Comparison of ENCODE assay signal across 1 cellular context in the genomic region with DNA sequence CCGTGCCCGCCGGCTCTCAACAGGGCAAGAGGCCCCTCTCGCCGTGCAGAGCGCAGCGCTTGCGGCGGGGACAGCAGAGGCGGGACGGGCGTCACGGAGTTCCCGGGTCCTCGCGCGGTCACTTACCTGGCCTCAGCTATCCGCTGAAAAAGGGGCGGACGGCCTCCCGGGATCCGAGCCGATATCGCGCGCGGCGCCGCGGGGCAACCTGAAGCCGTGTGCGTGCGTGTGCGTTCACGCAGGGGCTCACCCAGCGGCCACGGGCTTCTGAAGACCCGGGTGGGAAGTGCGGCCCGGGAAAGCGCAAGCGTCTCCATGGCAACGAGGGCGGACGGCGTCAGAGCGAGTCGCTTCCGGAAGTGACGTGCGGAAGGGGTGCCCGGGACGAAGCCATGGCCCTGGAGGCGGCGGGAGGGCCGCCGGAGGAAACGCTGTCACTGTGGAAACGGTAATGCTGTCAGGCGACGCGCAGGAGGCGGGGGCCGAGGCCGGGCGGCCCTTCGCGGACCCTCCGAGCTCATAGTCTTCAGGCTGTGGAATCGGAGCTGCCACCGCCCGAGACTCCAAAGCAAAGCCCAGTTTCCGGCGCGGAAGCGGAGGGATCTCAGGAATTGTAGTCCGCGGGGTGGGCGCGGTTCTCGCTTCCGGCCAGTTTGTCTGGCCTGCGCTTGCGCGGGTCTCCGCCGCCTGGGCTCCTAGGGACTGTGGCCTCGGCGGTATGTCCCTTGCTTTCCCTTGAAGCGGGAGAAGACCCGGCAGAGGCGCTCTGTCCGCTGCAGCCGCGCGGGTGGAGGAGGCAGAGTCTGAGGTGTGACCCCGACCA.
TF ChIP-seq lines count a peak whose summit lies in the region.

ENDOV (plus strand) TSS at position 365 of the 823 bp plus-strand sequence; CDS start at position 393, 28 bp downstream.

TF ChIP-seq in GM12878, 131 proteins besides CTCF, POLR2A, EP300 and RAD21 (continued from another document and continues in another):
- TF ChIP-seq, protein P1, sequence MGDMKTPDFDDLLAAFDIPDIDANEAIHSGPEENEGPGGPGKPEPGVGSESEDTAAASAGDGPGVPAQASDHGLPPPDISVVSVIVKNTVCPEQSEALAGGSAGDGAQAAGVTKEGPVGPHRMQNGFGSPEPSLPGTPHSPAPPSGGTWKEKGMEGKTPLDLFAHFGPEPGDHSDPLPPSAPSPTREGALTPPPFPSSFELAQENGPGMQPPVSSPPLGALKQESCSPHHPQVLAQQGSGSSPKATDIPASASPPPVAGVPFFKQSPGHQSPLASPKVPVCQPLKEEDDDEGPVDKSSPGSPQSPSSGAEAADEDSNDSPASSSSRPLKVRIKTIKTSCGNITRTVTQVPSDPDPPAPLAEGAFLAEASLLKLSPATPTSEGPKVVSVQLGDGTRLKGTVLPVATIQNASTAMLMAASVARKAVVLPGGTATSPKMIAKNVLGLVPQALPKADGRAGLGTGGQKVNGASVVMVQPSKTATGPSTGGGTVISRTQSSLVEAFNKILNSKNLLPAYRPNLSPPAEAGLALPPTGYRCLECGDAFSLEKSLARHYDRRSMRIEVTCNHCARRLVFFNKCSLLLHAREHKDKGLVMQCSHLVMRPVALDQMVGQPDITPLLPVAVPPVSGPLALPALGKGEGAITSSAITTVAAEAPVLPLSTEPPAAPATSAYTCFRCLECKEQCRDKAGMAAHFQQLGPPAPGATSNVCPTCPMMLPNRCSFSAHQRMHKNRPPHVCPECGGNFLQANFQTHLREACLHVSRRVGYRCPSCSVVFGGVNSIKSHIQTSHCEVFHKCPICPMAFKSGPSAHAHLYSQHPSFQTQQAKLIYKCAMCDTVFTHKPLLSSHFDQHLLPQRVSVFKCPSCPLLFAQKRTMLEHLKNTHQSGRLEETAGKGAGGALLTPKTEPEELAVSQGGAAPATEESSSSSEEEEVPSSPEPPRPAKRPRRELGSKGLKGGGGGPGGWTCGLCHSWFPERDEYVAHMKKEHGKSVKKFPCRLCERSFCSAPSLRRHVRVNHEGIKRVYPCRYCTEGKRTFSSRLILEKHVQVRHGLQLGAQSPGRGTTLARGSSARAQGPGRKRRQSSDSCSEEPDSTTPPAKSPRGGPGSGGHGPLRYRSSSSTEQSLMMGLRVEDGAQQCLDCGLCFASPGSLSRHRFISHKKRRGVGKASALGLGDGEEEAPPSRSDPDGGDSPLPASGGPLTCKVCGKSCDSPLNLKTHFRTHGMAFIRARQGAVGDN (IDR thresholded peaks at IDR 0.05), result 0 out of 2 replicates have a peak, but pooled peaks have one; percentile 37
- TF ChIP-seq, protein P2, sequence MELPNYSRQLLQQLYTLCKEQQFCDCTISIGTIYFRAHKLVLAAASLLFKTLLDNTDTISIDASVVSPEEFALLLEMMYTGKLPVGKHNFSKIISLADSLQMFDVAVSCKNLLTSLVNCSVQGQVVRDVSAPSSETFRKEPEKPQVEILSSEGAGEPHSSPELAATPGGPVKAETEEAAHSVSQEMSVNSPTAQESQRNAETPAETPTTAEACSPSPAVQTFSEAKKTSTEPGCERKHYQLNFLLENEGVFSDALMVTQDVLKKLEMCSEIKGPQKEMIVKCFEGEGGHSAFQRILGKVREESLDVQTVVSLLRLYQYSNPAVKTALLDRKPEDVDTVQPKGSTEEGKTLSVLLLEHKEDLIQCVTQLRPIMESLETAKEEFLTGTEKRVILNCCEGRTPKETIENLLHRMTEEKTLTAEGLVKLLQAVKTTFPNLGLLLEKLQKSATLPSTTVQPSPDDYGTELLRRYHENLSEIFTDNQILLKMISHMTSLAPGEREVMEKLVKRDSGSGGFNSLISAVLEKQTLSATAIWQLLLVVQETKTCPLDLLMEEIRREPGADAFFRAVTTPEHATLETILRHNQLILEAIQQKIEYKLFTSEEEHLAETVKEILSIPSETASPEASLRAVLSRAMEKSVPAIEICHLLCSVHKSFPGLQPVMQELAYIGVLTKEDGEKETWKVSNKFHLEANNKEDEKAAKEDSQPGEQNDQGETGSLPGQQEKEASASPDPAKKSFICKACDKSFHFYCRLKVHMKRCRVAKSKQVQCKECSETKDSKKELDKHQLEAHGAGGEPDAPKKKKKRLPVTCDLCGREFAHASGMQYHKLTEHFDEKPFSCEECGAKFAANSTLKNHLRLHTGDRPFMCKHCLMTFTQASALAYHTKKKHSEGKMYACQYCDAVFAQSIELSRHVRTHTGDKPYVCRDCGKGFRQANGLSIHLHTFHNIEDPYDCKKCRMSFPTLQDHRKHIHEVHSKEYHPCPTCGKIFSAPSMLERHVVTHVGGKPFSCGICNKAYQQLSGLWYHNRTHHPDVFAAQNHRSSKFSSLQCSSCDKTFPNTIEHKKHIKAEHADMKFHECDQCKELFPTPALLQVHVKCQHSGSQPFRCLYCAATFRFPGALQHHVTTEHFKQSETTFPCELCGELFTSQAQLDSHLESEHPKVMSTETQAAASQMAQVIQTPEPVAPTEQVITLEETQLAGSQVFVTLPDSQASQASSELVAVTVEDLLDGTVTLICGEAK (IDR thresholded peaks at IDR 0.05; ENCODE audit: borderline replicate concordance), result peak; percentile 97
- TF ChIP-seq ZZZ3 (IDR thresholded peaks at IDR 0.05; ENCODE audit: control insufficient read depth, insufficient read length, low read depth) (no peak), EZH2 (IDR thresholded peaks at IDR 0.05; ENCODE audit: borderline replicate concordance, control insufficient read depth, low read depth, low read length) (no peak), NBN (IDR thresholded peaks at IDR 0.05) (peak; percentile 94), E2F8 (IDR thresholded peaks at IDR 0.05; ENCODE audit: low read depth, partially characterized antibody) (peak; percentile 89), ETV6 (conservative IDR thresholded peaks at IDR 0.05 in 1 of 2, IDR thresholded peaks at IDR 0.05 in 1 of 2; ENCODE audit: borderline replicate concordance in 1 of 2, low read depth in 1 of 2) (no peak), GATAD2B (conservative IDR thresholded peaks at IDR 0.05; ENCODE audit: low read depth) (peak; percentile 87), CHD1 (IDR thresholded peaks at IDR 0.05; ENCODE audit: low read depth, low read length) (no peak), TCF7 (IDR thresholded peaks at IDR 0.05; ENCODE audit: borderline replicate concordance) (no peak), ASH2L (IDR thresholded peaks at IDR 0.05; ENCODE audit: borderline replicate concordance, low read depth) (no peak), YY1 (IDR thresholded peaks at IDR 0.05; ENCODE audit: low read depth, low read length) (peak; percentile 85), SIX5 (IDR thresholded peaks at IDR 0.05; ENCODE audit: low read depth, low read length, severe bottlenecking) (no peak), NFIC (IDR thresholded peaks at IDR 0.05; ENCODE audit: low read depth, low read length) (no peak), RELA (IDR thresholded peaks at IDR 0.05; ENCODE audit: borderline replicate concordance, partially characterized antibody) (peak; percentile 61), ZNF207 (IDR thresholded peaks at IDR 0.05; ENCODE audit: borderline replicate concordance) (peak; percentile 92), USF2 (IDR thresholded peaks at IDR 0.05; ENCODE audit: borderline replicate concordance, low read depth, low read length) (no peak), PAX8 (IDR thresholded peaks at IDR 0.05) (no peak), PKNOX1 (IDR thresholded peaks at IDR 0.05) (peak; percentile 64; the same call in 1 of the 2 replicates), RB1 (IDR thresholded peaks at IDR 0.05; ENCODE audit: borderline replicate concordance) (peak; percentile 87; the same call in 1 of the 2 replicates), POLR2AphosphoS5 (IDR thresholded peaks at IDR 0.05; ENCODE audit: low read length) (peak; percentile 77; the same call in 1 of the 2 replicates), CBX5 (IDR thresholded peaks at IDR 0.05; ENCODE audit: low read depth) (no peak), ZNF274 (IDR thresholded peaks at IDR 0.05; ENCODE audit: insufficient read depth, insufficient read length) (no peak)
- TF ChIP-seq, protein P3, sequence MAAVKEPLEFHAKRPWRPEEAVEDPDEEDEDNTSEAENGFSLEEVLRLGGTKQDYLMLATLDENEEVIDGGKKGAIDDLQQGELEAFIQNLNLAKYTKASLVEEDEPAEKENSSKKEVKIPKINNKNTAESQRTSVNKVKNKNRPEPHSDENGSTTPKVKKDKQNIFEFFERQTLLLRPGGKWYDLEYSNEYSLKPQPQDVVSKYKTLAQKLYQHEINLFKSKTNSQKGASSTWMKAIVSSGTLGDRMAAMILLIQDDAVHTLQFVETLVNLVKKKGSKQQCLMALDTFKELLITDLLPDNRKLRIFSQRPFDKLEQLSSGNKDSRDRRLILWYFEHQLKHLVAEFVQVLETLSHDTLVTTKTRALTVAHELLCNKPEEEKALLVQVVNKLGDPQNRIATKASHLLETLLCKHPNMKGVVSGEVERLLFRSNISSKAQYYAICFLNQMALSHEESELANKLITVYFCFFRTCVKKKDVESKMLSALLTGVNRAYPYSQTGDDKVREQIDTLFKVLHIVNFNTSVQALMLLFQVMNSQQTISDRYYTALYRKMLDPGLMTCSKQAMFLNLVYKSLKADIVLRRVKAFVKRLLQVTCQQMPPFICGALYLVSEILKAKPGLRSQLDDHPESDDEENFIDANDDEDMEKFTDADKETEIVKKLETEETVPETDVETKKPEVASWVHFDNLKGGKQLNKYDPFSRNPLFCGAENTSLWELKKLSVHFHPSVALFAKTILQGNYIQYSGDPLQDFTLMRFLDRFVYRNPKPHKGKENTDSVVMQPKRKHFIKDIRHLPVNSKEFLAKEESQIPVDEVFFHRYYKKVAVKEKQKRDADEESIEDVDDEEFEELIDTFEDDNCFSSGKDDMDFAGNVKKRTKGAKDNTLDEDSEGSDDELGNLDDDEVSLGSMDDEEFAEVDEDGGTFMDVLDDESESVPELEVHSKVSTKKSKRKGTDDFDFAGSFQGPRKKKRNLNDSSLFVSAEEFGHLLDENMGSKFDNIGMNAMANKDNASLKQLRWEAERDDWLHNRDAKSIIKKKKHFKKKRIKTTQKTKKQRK (IDR thresholded peaks at IDR 0.05; ENCODE audit: low read depth, low read length), result no peak
- TF ChIP-seq, protein P4, sequence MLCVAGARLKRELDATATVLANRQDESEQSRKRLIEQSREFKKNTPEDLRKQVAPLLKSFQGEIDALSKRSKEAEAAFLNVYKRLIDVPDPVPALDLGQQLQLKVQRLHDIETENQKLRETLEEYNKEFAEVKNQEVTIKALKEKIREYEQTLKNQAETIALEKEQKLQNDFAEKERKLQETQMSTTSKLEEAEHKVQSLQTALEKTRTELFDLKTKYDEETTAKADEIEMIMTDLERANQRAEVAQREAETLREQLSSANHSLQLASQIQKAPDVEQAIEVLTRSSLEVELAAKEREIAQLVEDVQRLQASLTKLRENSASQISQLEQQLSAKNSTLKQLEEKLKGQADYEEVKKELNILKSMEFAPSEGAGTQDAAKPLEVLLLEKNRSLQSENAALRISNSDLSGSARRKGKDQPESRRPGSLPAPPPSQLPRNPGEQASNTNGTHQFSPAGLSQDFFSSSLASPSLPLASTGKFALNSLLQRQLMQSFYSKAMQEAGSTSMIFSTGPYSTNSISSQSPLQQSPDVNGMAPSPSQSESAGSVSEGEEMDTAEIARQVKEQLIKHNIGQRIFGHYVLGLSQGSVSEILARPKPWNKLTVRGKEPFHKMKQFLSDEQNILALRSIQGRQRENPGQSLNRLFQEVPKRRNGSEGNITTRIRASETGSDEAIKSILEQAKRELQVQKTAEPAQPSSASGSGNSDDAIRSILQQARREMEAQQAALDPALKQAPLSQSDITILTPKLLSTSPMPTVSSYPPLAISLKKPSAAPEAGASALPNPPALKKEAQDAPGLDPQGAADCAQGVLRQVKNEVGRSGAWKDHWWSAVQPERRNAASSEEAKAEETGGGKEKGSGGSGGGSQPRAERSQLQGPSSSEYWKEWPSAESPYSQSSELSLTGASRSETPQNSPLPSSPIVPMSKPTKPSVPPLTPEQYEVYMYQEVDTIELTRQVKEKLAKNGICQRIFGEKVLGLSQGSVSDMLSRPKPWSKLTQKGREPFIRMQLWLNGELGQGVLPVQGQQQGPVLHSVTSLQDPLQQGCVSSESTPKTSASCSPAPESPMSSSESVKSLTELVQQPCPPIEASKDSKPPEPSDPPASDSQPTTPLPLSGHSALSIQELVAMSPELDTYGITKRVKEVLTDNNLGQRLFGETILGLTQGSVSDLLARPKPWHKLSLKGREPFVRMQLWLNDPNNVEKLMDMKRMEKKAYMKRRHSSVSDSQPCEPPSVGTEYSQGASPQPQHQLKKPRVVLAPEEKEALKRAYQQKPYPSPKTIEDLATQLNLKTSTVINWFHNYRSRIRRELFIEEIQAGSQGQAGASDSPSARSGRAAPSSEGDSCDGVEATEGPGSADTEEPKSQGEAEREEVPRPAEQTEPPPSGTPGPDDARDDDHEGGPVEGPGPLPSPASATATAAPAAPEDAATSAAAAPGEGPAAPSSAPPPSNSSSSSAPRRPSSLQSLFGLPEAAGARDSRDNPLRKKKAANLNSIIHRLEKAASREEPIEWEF (IDR thresholded peaks at IDR 0.05; ENCODE audit: insufficient replicate concordance, low read depth, low read length), result no peak
